8 cellular contexts compared by ENCODE assay signal in genomic region chr6:10521104-10521808, GRCh38. TPM values are rescaled to one million over a fixed set of nuclear protein-coding genes. Genes with fewer than 3 reads are reported as not detected.
DNase-seq lines count a peak whose midpoint lies in the region; ATAC-seq and TF ChIP-seq lines count a peak whose summit lies in the region.

Gene GCNT2 (plus strand): TSS chr6:10521351. CDS start chr6:10528912, 7,561 bp downstream.

- peak; percentile 53 for ATAC-seq in GM21786 (IDR thresholded peaks at IDR 0.05; ENCODE audit: unreplicated experiment)
- ATAC-seq in naive B cell (ENCODE audit: low read depth in 2 of 2): no peak
- ATAC-seq in GM18511 (IDR thresholded peaks at IDR 0.05; ENCODE audit: unreplicated experiment): no peak

- DNase-seq in COLO668 (lab: John Stamatoyannopoulos, UW; ENCODE audit: unreplicated experiment) (peak; percentile 11), NCI-H2227 treated with DMSO at 0.1 percent for 48 hours (lab: John Stamatoyannopoulos, UW) (peak; percentile 35), epithelial cell of esophagus (ENCODE audit: low read depth) (peak; percentile 83), naive B cell (no peak), OCI-M2 (lab: John Stamatoyannopoulos, UW; ENCODE audit: unreplicated experiment) (no peak), ovary (no peak)

- H3K27me3 Mint-ChIP-seq in naive B cell: peaks cover 0 to 5% (median 0%) of the 10 kb centered on the region in 3 donors

- WGBS in ovary, 3 donors: 7 to 19% (median 10%) methylated on average over 12 of the region's 12 CpGs

- no peak within 1 kb of the TSS for H3K27ac ChIP-seq in ovary

- H3K4me1 ChIP-seq in ovary (ENCODE audit: insufficient read depth): no peaks in the 10 kb centered on the region

- peak within 1 kb of the TSS in 4 of 6 donors; percentile 21 to 90 (median 52) for H3K27ac Mint-ChIP-seq in naive B cell

- no peak for TF ChIP-seq CTCF in epithelial cell of esophagus (IDR thresholded peaks at IDR 0.05; ENCODE audit: insufficient read depth, low read depth, low read length, missing control alignments)
- no peak for TF ChIP-seq CTCF in ovary (IDR thresholded peaks at IDR 0.05)

- intact Hi-C loops in ovary (cut with DNase I): no loop called here

- no peak for TF ChIP-seq EP300 in ovary (IDR thresholded peaks at IDR 0.05)

- no peaks in the 10 kb centered on the region for H3K9me3 ChIP-seq in ovary

- no peaks in the 10 kb centered on the region for H3K9me3 Mint-ChIP-seq in naive B cell

- H3K4me3 ChIP-seq in epithelial cell of esophagus (ENCODE audit: low read length) (no peak within 1 kb of the TSS), ovary (no peak within 1 kb of the TSS)

- H3K27me3 ChIP-seq in ovary: no peaks in the 10 kb centered on the region

- H3K4me1 Mint-ChIP-seq in naive B cell: peaks cover 0 to 39% (median 34%) of the 10 kb centered on the region in 3 donors

- no peak for TF ChIP-seq POLR2A in ovary (IDR thresholded peaks at IDR 0.05)

- peak within 1 kb of the TSS in 6 of 8 donors; percentile 3 to 82 (median 64) for H3K4me3 Mint-ChIP-seq in naive B cell

- no peaks in the 10 kb centered on the region for H3K36me3 ChIP-seq in ovary

- no peaks in the 10 kb centered on the region for H3K36me3 Mint-ChIP-seq in naive B cell

RNA-seq across cellular contexts. Expression of gene GCNT2, which starts in this region (rescaled TPM):
- polyA plus RNA-seq in naive B cell (ENCODE audit: low read depth in 6 of 6): 1 to 10 TPM; 3.7 to 8.9 (median 5.9) TPM
- 1 to 10 TPM in 5 of 7 donors, under 1 TPM in 2; 0.92 to 3.8 (median 1.3) TPM for total RNA-seq in ovary
- polyA plus RNA-seq in ovary: 1 to 10 TPM; 1.8 to 3.4 TPM

Comparison
In these comparisons a context has a peak if more than half of its experiments do, and no peak if none do; other contexts are left out.
1. DNase-seq: peak in COLO668 (single experiment), NCI-H2227 treated with DMSO at 0.1 percent for 48 hours (single experiment) and epithelial cell of esophagus (single experiment); none in naive B cell (single experiment), OCI-M2 (single experiment) and ovary (0 of 5).